ENCODE assay signal across 1 cellular context in the genomic region with DNA sequence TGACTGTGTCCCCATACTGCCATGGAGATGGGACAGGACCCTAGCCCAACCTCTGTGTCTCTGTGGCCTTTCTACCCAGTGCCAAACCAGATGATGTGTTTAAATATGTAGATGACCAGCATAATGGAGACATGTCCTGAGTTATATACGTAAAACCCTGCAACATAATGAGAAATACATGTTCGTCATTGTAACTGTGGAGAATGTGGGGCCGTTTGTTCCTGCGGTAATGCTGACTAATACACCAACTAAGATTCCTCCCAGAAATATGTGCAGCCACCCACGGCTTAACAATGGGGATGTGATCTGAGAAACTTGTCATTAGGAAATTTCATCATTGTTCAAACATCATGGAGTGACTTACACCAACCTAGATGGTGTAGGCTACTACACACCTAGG.
TF ChIP-seq lines count a peak whose summit lies in the region.

No MANE protein-coding gene starts in this region.

TF ChIP-seq in HepG2, 621 proteins besides CTCF, POLR2A, EP300 and RAD21:
- TF ChIP-seq, protein P1, sequence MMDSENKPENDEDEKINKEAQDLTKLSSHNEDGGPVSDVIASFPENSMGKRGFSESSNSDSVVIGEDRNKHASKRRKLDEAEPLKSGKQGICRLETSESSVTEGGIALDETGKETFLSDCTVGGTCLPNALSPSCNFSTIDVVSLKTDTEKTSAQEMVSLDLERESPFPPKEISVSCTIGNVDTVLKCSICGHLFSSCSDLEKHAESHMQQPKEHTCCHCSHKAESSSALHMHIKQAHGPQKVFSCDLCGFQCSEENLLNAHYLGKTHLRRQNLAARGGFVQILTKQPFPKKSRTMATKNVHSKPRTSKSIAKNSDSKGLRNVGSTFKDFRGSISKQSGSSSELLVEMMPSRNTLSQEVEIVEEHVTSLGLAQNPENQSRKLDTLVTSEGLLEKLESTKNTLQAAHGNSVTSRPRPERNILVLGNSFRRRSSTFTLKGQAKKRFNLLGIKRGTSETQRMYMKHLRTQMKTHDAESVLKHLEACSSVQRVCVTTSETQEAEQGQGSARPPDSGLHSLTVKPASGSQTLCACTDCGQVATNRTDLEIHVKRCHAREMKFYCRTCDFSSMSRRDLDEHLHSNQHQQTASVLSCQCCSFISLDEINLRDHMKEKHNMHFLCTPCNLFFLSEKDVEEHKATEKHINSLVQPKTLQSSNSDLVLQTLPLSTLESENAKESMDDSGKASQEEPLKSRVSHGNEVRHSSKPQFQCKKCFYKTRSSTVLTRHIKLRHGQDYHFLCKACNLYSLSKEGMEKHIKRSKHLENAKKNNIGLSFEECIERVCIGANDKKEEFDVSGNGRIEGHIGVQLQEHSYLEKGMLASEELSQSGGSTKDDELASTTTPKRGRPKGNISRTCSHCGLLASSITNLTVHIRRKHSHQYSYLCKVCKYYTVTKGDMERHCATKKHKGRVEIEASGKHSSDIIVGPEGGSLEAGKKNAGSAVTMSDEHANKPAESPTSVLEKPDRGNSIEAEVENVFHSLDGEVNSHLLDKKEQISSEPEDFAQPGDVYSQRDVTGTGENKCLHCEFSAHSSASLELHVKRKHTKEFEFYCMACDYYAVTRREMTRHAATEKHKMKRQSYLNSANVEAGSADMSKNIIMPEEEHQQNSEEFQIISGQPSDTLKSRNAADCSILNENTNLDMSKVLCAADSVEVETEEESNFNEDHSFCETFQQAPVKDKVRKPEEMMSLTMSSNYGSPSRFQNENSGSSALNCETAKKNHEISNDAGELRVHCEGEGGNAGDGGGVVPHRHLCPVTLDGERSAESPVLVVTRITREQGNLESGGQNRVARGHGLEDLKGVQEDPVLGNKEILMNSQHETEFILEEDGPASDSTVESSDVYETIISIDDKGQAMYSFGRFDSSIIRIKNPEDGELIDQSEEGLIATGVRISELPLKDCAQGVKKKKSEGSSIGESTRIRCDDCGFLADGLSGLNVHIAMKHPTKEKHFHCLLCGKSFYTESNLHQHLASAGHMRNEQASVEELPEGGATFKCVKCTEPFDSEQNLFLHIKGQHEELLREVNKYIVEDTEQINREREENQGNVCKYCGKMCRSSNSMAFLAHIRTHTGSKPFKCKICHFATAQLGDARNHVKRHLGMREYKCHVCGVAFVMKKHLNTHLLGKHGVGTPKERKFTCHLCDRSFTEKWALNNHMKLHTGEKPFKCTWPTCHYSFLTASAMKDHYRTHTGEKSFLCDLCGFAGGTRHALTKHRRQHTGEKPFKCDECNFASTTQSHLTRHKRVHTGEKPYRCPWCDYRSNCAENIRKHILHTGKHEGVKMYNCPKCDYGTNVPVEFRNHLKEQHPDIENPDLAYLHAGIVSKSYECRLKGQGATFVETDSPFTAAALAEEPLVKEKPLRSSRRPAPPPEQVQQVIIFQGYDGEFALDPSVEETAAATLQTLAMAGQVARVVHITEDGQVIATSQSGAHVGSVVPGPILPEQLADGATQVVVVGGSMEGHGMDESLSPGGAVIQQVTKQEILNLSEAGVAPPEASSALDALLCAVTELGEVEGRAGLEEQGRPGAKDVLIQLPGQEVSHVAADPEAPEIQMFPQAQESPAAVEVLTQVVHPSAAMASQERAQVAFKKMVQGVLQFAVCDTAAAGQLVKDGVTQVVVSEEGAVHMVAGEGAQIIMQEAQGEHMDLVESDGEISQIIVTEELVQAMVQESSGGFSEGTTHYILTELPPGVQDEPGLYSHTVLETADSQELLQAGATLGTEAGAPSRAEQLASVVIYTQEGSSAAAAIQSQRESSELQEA (CRISPR knock-in tag; IDR thresholded peaks at IDR 0.05; ENCODE audit: not compliant biosample characterization): no peak
- no peak for TF ChIP-seq ZNF432 (CRISPR knock-in tag; IDR thresholded peaks at IDR 0.05; ENCODE audit: borderline replicate concordance)
- no peak for TF ChIP-seq FOXK2 (IDR thresholded peaks at IDR 0.05)
- TF ChIP-seq JUND (CRISPR knock-in tag; IDR thresholded peaks at IDR 0.05): no peak
- no peak for TF ChIP-seq ZNF232 (CRISPR knock-in tag; IDR thresholded peaks at IDR 0.05; ENCODE audit: borderline replicate concordance)
